ENCODE assay signal across 8 cellular contexts in genomic region chr12:42143401-42144173, GRCh38. TPM values are rescaled to one million over a fixed set of nuclear protein-coding genes. Genes with fewer than 3 reads are reported as not detected.
DNase-seq lines count a peak whose midpoint lies in the region; ATAC-seq and TF ChIP-seq lines count a peak whose summit lies in the region.

No MANE protein-coding gene starts in this region.

- H3K27me3 Mint-ChIP-seq in Calu3 (ENCODE audit: unreplicated experiment): no peaks in the 10 kb centered on the region

- CTCF ChIA-PET in Calu3 (lab: Charles Lee): no interaction called here

- intact Hi-C loops in Calu3 (cut with micrococcal nuclease; ENCODE audit: unreplicated experiment): loop anchor here (5.0 to 10.0 kb wide), 2 partner anchors 91 to 184 kb away; partner anchors contain the start of genes PPHLN1, YAF2 and ZCRB1

- H3K4me3 ChIP-seq in effector memory CD4-positive, alpha-beta T cell (ENCODE audit: insufficient read depth, low read depth, low read length, poor library complexity, severe bottlenecking): peak overlapping the region; percentile 87

- peaks cover 12% of the 10 kb centered on the region for H3K36me3 Mint-ChIP-seq in Calu3 (ENCODE audit: insufficient read depth, unreplicated experiment)

- H3K4me1 ChIP-seq in effector memory CD4-positive, alpha-beta T cell (ENCODE audit: control insufficient read depth, insufficient read depth, low read length, poor library complexity, severe bottlenecking): peaks cover 15% of the 10 kb centered on the region

- TSS peak; percentile 46 for BruUV-seq in Calu3 (replicated peaks; lab: Mats Ljungman, UMichigan)

- H3K27ac Mint-ChIP-seq in Calu3 (ENCODE audit: unreplicated experiment): peak overlapping the region; percentile 93

- H3K9me3 Mint-ChIP-seq in Calu3 (ENCODE audit: low read depth, unreplicated experiment): no peaks in the 10 kb centered on the region

- no peaks in the 10 kb centered on the region for H3K27me3 ChIP-seq in effector memory CD4-positive, alpha-beta T cell (replicated peaks; ENCODE audit: control insufficient read depth, insufficient read depth, low read length, poor library complexity, severe bottlenecking)

- H3K4me3 Mint-ChIP-seq in Calu3 (ENCODE audit: low read depth, unreplicated experiment): peak overlapping the region; percentile 94

- ATAC-seq in GM21723 (IDR thresholded peaks at IDR 0.05; ENCODE audit: unreplicated experiment) (peak; percentile 10), HG03571 (IDR thresholded peaks at IDR 0.05; ENCODE audit: unreplicated experiment) (no peak), HG02759 (IDR thresholded peaks at IDR 0.05; ENCODE audit: unreplicated experiment) (no peak), HG03095 (IDR thresholded peaks at IDR 0.05; ENCODE audit: unreplicated experiment) (no peak)

- peak overlapping the region; percentile 53 for H3K27ac ChIP-seq in effector memory CD4-positive, alpha-beta T cell (ENCODE audit: insufficient read depth, low read length, poor library complexity, severe bottlenecking)

- no peak for TF ChIP-seq CTCF in Calu3 (IDR thresholded peaks at IDR 0.05; ENCODE audit: unreplicated experiment)

- H3K36me3 ChIP-seq in effector memory CD4-positive, alpha-beta T cell (ENCODE audit: control insufficient read depth, insufficient read depth, low read length): no peaks in the 10 kb centered on the region

- H3K9me3 ChIP-seq in effector memory CD4-positive, alpha-beta T cell (ENCODE audit: control insufficient read depth, low read length): no peaks in the 10 kb centered on the region

- peaks cover 36% of the 10 kb centered on the region for H3K4me1 Mint-ChIP-seq in Calu3 (ENCODE audit: low read depth, unreplicated experiment)

- DNase-seq in Calu3 (no peak), myocyte (ENCODE audit: low read depth) (peak; percentile 24)
- no peak for DNase-seq in effector memory CD4-positive, alpha-beta T cell

TF ChIP-seq in PFSK-1, 5 proteins besides CTCF, POLR2A, EP300 and RAD21:
- TF ChIP-seq FOXP2 (optimal IDR thresholded peaks at IDR 0.05; ENCODE audit: borderline replicate concordance, extremely low read depth, extremely low read length, insufficient read depth) (no peak), SIN3A (IDR thresholded peaks at IDR 0.05; ENCODE audit: borderline replicate concordance, insufficient read depth, low read length) (peak; percentile 50; the same call in 1 of the 2 replicates)

RNA-seq across cellular contexts. Expression of gene GXYLT1, which starts 1.1 kb away (rescaled TPM):
- total RNA-seq in Calu3 (2022) (9.7 and 10.4 TPM in 2 replicates), myocyte (4.7 and 5.0 TPM in 2 replicates)
- polyA plus RNA-seq in PFSK-1 (2012; ENCODE audit: insufficient read length, low read depth): 5.3 TPM
- polyA plus RNA-seq in myocyte (2012): 2.7 TPM
